Comparison of ENCODE assay signal across 9 cellular contexts in genomic region chr10:60031664-60032063, GRCh38.
DNase-seq lines count a peak whose midpoint lies in the region; ATAC-seq and TF ChIP-seq lines count a peak whose summit lies in the region.
"Had no signal": no experiment of that assay in that cellular context is flagged by ENCODE, and none has a peak within 500 bp of the region (broad histone marks: within the 10 kb centered on the region; RNA-seq: fewer than 3 reads in every experiment).

No MANE protein-coding gene starts in this region.

- DNase-seq in NOMO-1 treated with dmso at 0.1 percent for 144 hours (lab: John Stamatoyannopoulos, UW; ENCODE audit: unreplicated experiment) (peak; percentile 87), mesendoderm (peak; percentile 23), OCI-M2 (lab: John Stamatoyannopoulos, UW; ENCODE audit: unreplicated experiment) (no peak), prostate gland (ENCODE audit: low spot score) (no peak), NCI-H2227 treated with DMSO at 0.1 percent for 48 hours (lab: John Stamatoyannopoulos, UW) (no peak), spleen (no peak)
- DNase-seq: NCI-H2171 had no signal

- TF ChIP-seq CTCF in prostate gland (IDR thresholded peaks at IDR 0.05) (no peak), spleen (IDR thresholded peaks at IDR 0.05 in 8 of 11, conservative IDR thresholded peaks at IDR 0.05 in 3 of 11) (no peak)

- H3K4me1 ChIP-seq in mesendoderm (ENCODE audit: control insufficient read depth, low read depth, low read length) (no peaks in the 10 kb centered on the region), prostate gland (replicated peaks) (no peaks in the 10 kb centered on the region), spleen (peaks cover 0 to 18% (median 4%) of the 10 kb centered on the region in 6 donors)

- ATAC-seq in GM18868 (IDR thresholded peaks at IDR 0.05; ENCODE audit: unreplicated experiment): peak; percentile 67
- ATAC-seq in HG02678 (IDR thresholded peaks at IDR 0.05; ENCODE audit: unreplicated experiment): peak; percentile 52

- H3K18ac ChIP-seq in mesendoderm (ENCODE audit: low read length): no peak overlapping the region

- no peaks in the 10 kb centered on the region for H3K9me3 ChIP-seq in prostate gland
- H3K9me3 ChIP-seq in spleen: no peaks in the 10 kb centered on the region

- H2BK15ac ChIP-seq in mesendoderm (replicated peaks; ENCODE audit: low read depth): no peak overlapping the region

- H3K27me3 ChIP-seq in mesendoderm (ENCODE audit: insufficient read depth, low read length, poor library complexity) (no peaks in the 10 kb centered on the region), prostate gland (replicated peaks; ENCODE audit: insufficient read depth) (no peaks in the 10 kb centered on the region), spleen (replicated peaks in 1 of 7) (no peaks in the 10 kb centered on the region)

- H2AK5ac ChIP-seq in mesendoderm (ENCODE audit: low read length): no peak overlapping the region

- no peak overlapping the region for H4K5ac ChIP-seq in mesendoderm (ENCODE audit: low read length)

- no peak overlapping the region for H3K27ac ChIP-seq in mesendoderm (ENCODE audit: low read depth, low read length)
- H3K27ac ChIP-seq in prostate gland: no peak overlapping the region
- H3K27ac ChIP-seq in spleen: peak overlapping the region in 3 of 8 donors; percentile 17 to 53 (median 34)

- H2BK5ac ChIP-seq in mesendoderm (ENCODE audit: low read length): no peak overlapping the region

- TF ChIP-seq POLR2A in prostate gland (IDR thresholded peaks at IDR 0.05) (no peak), spleen (IDR thresholded peaks at IDR 0.05) (no peak)

- H3K4me3 ChIP-seq in mesendoderm (ENCODE audit: low read length): no peak overlapping the region
- H3K4me3 ChIP-seq in prostate gland: no peak overlapping the region
- H3K4me3 ChIP-seq in spleen: no peak overlapping the region

- H3K4me2 ChIP-seq in mesendoderm (ENCODE audit: low read length): no peak overlapping the region

- no peak overlapping the region for H3K56ac ChIP-seq in mesendoderm (ENCODE audit: low read length)

- H3K9ac ChIP-seq in mesendoderm (ENCODE audit: low read length): no peak overlapping the region

- H3K36me3 ChIP-seq in mesendoderm (ENCODE audit: control insufficient read depth, insufficient read depth, low read length): no peaks in the 10 kb centered on the region
- no peaks in the 10 kb centered on the region for H3K36me3 ChIP-seq in prostate gland
- H3K36me3 ChIP-seq in spleen: no peaks in the 10 kb centered on the region

- no peaks in the 10 kb centered on the region for H3K79me2 ChIP-seq in mesendoderm (ENCODE audit: control insufficient read depth, insufficient read depth, low read length)

- no peak overlapping the region for H3K4ac ChIP-seq in mesendoderm (ENCODE audit: low read depth, low read length)

- H3K79me1 ChIP-seq in mesendoderm (ENCODE audit: low read length): no peaks in the 10 kb centered on the region

- intact Hi-C loops in prostate gland (cut with DNase I) (loop anchor here (5.0 kb wide), 1 partner anchor 39 kb away; no protein-coding TSS in a partner anchor), spleen (cut with DNase I; ENCODE audit: low total_unique reads) (loop anchor here (10.0 kb wide), 1 partner anchor 407 kb away; no protein-coding TSS in a partner anchor)

- H3K23ac ChIP-seq in mesendoderm (ENCODE audit: low read length): no peak overlapping the region

- H4K8ac ChIP-seq in mesendoderm (ENCODE audit: low read depth, low read length): no peak overlapping the region

- H2BK120ac ChIP-seq in mesendoderm (ENCODE audit: low read depth, low read length): no peak overlapping the region

Comparison
In these comparisons a context has a peak if more than half of its experiments do, and no peak if none do; other contexts are left out.
1. DNase-seq: peak in NOMO-1 treated with dmso at 0.1 percent for 144 hours (single experiment) and mesendoderm (single experiment); none in OCI-M2 (single experiment), prostate gland (single experiment), NCI-H2227 treated with DMSO at 0.1 percent for 48 hours (single experiment) and spleen (single experiment).